ENCODE assay signal across 11 cellular contexts in the genomic region with DNA sequence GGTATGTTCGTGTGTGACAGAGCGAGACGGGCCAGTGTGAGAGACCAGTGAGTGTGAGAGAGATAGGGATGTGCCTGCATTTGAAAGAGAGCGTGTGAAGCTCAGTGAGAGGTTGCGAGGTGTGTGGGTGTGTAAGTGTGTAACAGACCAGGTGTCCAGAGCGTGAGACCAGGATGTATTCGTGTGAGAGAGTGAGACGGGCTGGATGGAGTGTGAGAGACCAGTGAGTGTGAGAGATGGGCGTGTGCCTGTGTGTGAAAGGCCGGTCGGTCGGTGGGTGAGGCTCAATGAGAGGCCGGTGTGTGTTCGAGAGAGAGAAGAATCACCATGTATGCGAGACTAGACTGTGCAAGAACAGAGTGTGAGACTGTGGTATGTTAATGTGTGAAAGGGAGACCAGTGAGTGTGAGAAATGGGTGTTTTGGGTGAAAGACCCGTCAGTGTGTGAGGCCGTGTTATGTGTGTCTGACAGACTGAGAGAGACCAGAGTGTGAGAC. TPM values are rescaled to one million over a fixed set of nuclear protein-coding genes. Genes with fewer than 3 reads are reported as not detected.
DNase-seq lines count a peak whose midpoint lies in the region; FAIRE-seq and TF ChIP-seq lines count a peak whose summit lies in the region.
"Had no signal": no experiment of that assay in that cellular context is flagged by ENCODE, and none has a peak within 500 bp of the region (broad histone marks: within the 10 kb centered on the region; RNA-seq: fewer than 3 reads in every experiment).

No MANE protein-coding gene starts in this region.

- H3K36me3 ChIP-seq in keratinocyte (ENCODE audit: control insufficient read depth in 2 of 2, extremely low read depth in 1 of 2, insufficient read depth in 2 of 2, low read length in 2 of 2) (no peaks in the 10 kb centered on the region), stomach smooth muscle (ENCODE audit: control insufficient read depth in 2 of 2, insufficient read depth in 2 of 2, low read length in 2 of 2) (peaks cover 3 to 6% of the 10 kb centered on the region in 2 donors)

- H3K4me1 Mint-ChIP-seq in mesothelial cell of epicardium: no peaks in the 10 kb centered on the region
- H3K4me1 Mint-ChIP-seq in activated naive CD4-positive, alpha-beta T cell treated with anti-CD3 and anti-CD28 coated beads for 36 hours (ENCODE audit: low read depth): peaks cover 5% of the 10 kb centered on the region
- H3K4me1 Mint-ChIP-seq: nephron had no signal

- H3K4me3 Mint-ChIP-seq in mesothelial cell of epicardium: no peak overlapping the region
- H3K4me3 Mint-ChIP-seq in activated naive CD4-positive, alpha-beta T cell treated with anti-CD3 and anti-CD28 coated beads for 36 hours: no peak overlapping the region
- H3K4me3 Mint-ChIP-seq: activated naive CD4-positive, alpha-beta T cell treated with anti-CD3 and anti-CD28 coated beads, Interleukin-2, amount 10 ng/mL, durations not matched to agents 7 days and 5 days; stimulated activated naive B cell treated with anti-CD40 and anti-IgM and Interleukin-4, amounts not matched to agents 10 μg/mL and 1 μg/mL and 100 μg/mL, for 72 hours had no signal

- H3K4me2 ChIP-seq in keratinocyte (ENCODE audit: control insufficient read depth, extremely low read depth, insufficient read depth, low read depth, low read length): peak overlapping the region; percentile 99

- H3K4me1 ChIP-seq in keratinocyte (ENCODE audit: control insufficient read depth, extremely low read depth, insufficient read depth, low read length): peaks cover 5% of the 10 kb centered on the region
- peaks cover 13% of the 10 kb centered on the region for H3K4me1 ChIP-seq in stomach smooth muscle (ENCODE audit: control insufficient read depth, insufficient read depth, low read length)

- no peaks in the 10 kb centered on the region for H3K27me3 ChIP-seq in keratinocyte (ENCODE audit: control insufficient read depth, extremely low read depth, insufficient read depth, low read length)
- H3K27me3 ChIP-seq in stomach smooth muscle (ENCODE audit: control insufficient read depth in 1 of 2, insufficient read depth in 2 of 2, low read length in 2 of 2): no peaks in the 10 kb centered on the region

- peak overlapping the region; percentile 100 for H2AFZ ChIP-seq in keratinocyte (ENCODE audit: control insufficient read depth, low read length)

- no peak for FAIRE-seq in keratinocyte (lab: Jason Lieb, UNC)

- H3K36me3 Mint-ChIP-seq in mesothelial cell of epicardium: peaks cover 3% of the 10 kb centered on the region
- H3K36me3 Mint-ChIP-seq in activated naive CD4-positive, alpha-beta T cell treated with anti-CD3 and anti-CD28 coated beads for 36 hours (ENCODE audit: low read depth): peaks cover 12% of the 10 kb centered on the region

- intact Hi-C loops in activated naive CD4-positive, alpha-beta T cell treated with anti-CD3 and anti-CD28 coated beads for 36 hours (cut with micrococcal nuclease): no loop called here

- H3K79me2 ChIP-seq in keratinocyte (ENCODE audit: control insufficient read depth, insufficient read depth, low read length): no peaks in the 10 kb centered on the region

- H3K9me1 ChIP-seq in keratinocyte (ENCODE audit: control insufficient read depth, extremely low read depth, insufficient read depth, low read length): no peaks in the 10 kb centered on the region

- H3K27ac ChIP-seq in angular gyrus (ENCODE audit: low read depth, low read length) (peak overlapping the region; percentile 97), keratinocyte (ENCODE audit: control insufficient read depth, insufficient read depth, low read length) (peak overlapping the region; percentile 87), stomach smooth muscle (ENCODE audit: low read length) (peak overlapping the region; percentile 94)

- CTCF ChIA-PET in activated naive CD4-positive, alpha-beta T cell treated with anti-CD3 and anti-CD28 coated beads for 36 hours (lab: Charles Lee): no interaction called here

- no peaks in the 10 kb centered on the region for H4K20me1 ChIP-seq in keratinocyte (ENCODE audit: control insufficient read depth, extremely low read depth, insufficient read depth, low read length)

- H3K27me3 Mint-ChIP-seq in mesothelial cell of epicardium (ENCODE audit: low read depth): no peaks in the 10 kb centered on the region
- peaks cover 6% of the 10 kb centered on the region for H3K27me3 Mint-ChIP-seq in activated naive CD4-positive, alpha-beta T cell treated with anti-CD3 and anti-CD28 coated beads for 36 hours (ENCODE audit: low read depth)
- H3K27me3 Mint-ChIP-seq: stimulated activated naive B cell treated with anti-CD40 and anti-IgM and Interleukin-4, amounts not matched to agents 10 μg/mL and 1 μg/mL and 100 μg/mL, for 72 hours had no signal

- H3K4me3 ChIP-seq in keratinocyte (ENCODE audit: control insufficient read depth in 2 of 3, extremely low read depth in 1 of 3, insufficient read depth in 2 of 3, low read depth in 1 of 3, low read length in 3 of 3): peak overlapping the region; percentile 69 to 93 (median 89)
- H3K4me3 ChIP-seq in stomach smooth muscle (ENCODE audit: low read length in 2 of 2): peak overlapping the region; percentile 90 to 98

- no peak for TF ChIP-seq CTCF in keratinocyte (optimal IDR thresholded peaks at IDR 0.05 in 1 of 3, IDR thresholded peaks at IDR 0.05 in 1 of 3, conservative IDR thresholded peaks at IDR 0.05 in 1 of 3; ENCODE audit: extremely low read depth in 1 of 3, insufficient read depth in 2 of 3, low read length in 3 of 3)
- TF ChIP-seq CTCF in mesothelial cell of epicardium (IDR thresholded peaks at IDR 0.05; ENCODE audit: unreplicated experiment): no peak

- H3K27ac Mint-ChIP-seq in mesothelial cell of epicardium: no peak overlapping the region
- H3K27ac Mint-ChIP-seq in activated naive CD4-positive, alpha-beta T cell treated with anti-CD3 and anti-CD28 coated beads for 36 hours: no peak overlapping the region
- H3K27ac Mint-ChIP-seq: activated naive CD4-positive, alpha-beta T cell treated with anti-CD3 and anti-CD28 coated beads, Interleukin-2, amount 10 ng/mL, durations not matched to agents 7 days and 5 days; nephron; stimulated activated naive B cell treated with anti-CD40 and anti-IgM and Interleukin-4, amounts not matched to agents 10 μg/mL and 1 μg/mL and 100 μg/mL, for 72 hours had no signal

- dilution Hi-C loops in keratinocyte (cut with MboI; ENCODE audit: extremely low pct_ligation_motif_present, low sequenced_read_pairs): no loop called here

- peak; percentile 8 for DNase-seq in H4 (ENCODE audit: low spot score)
- no peak for DNase-seq in keratinocyte (ENCODE audit: low read depth, low spot score)
- DNase-seq in activated T-cell treated with anti-CD3 and anti-CD28 coated beads for 4 hours: no peak
- no peak for DNase-seq in mesothelial cell of epicardium (ENCODE audit: low spot score in 2 of 2, unreplicated experiment in 2 of 2)
- DNase-seq in activated naive CD4-positive, alpha-beta T cell treated with anti-CD3 and anti-CD28 coated beads for 36 hours: no peak
- DNase-seq in middle frontal gyrus (ENCODE audit: extremely low spot score, low spot score): no peak

- peaks cover 39% of the 10 kb centered on the region for H3K9me3 Mint-ChIP-seq in mesothelial cell of epicardium
- peaks cover 12% of the 10 kb centered on the region for H3K9me3 Mint-ChIP-seq in activated naive CD4-positive, alpha-beta T cell treated with anti-CD3 and anti-CD28 coated beads for 36 hours

- H3K9ac ChIP-seq in keratinocyte (ENCODE audit: control insufficient read depth, extremely low read depth, insufficient read depth, low read length) (peak overlapping the region; percentile 90), stomach smooth muscle (ENCODE audit: low read length in 2 of 2) (peak overlapping the region; percentile 85 to 97)

- no peaks in the 10 kb centered on the region for H3K9me3 ChIP-seq in keratinocyte (ENCODE audit: control insufficient read depth, low read depth, low read length)
- H3K9me3 ChIP-seq in stomach smooth muscle (ENCODE audit: control insufficient read depth in 2 of 2, low read length in 2 of 2): no peaks in the 10 kb centered on the region

RNA-seq across cellular contexts. Expression of gene ZNF471, which starts 0.7 kb away (rescaled TPM):
- total RNA-seq in H4 (2014; rRNA removed; shearing (Covaris generic)): 1.4 and 1.6 TPM in 2 replicates
- 1.8 to 5.8 TPM (median 5.1 TPM) in 3 replicates for polyA plus RNA-seq in keratinocyte
- 3.6 TPM for polyA plus RNA-seq in keratinocyte (2011; ENCODE audit: low read depth)
- 1.2 and 2.4 TPM in 2 replicates for polyA plus RNA-seq in keratinocyte (2011; cell fraction: cytosol; rRNA removed)
- 20.9 and 21.5 TPM in 2 replicates for polyA plus RNA-seq in keratinocyte (2011; cell fraction: nucleus; rRNA removed)
- 1.4 and 3.5 TPM in 2 replicates for polyA plus RNA-seq in keratinocyte (2012; ENCODE audit: low replicate concordance)
- polyA minus RNA-seq in keratinocyte: 0.23 to 9.4 TPM (median 4.3 TPM) in 3 replicates
- polyA minus RNA-seq in keratinocyte (2011; cell fraction: cytosol; rRNA and poly(A)+ RNA removed): 1.5 TPM
- 3.8 and 7.7 TPM in 2 replicates for polyA minus RNA-seq in keratinocyte (2011; cell fraction: nucleus; rRNA and poly(A)+ RNA removed)
- not detected in 3 replicates for total RNA-seq in mesothelial cell of epicardium
- total RNA-seq in activated naive CD4-positive, alpha-beta T cell treated with anti-CD3 and anti-CD28 coated beads for 36 hours: under 1 TPM; 0.29 to 0.49 TPM

RNA-seq across cellular contexts. Expression of gene ZFP28, which starts 30.4 kb away (rescaled TPM):
- total RNA-seq in H4 (2014; rRNA removed; shearing (Covaris generic)): 3.9 and 4.7 TPM in 2 replicates
- polyA plus RNA-seq in keratinocyte: 5.2 to 6.9 TPM (median 5.7 TPM) in 3 replicates
- 2.3 TPM for polyA plus RNA-seq in keratinocyte (2011; ENCODE audit: low read depth)
- polyA plus RNA-seq in keratinocyte (2011; cell fraction: cytosol; rRNA removed): 3.2 and 8.4 TPM in 2 replicates
- 10.6 and 12.3 TPM in 2 replicates for polyA plus RNA-seq in keratinocyte (2011; cell fraction: nucleus; rRNA removed)
- polyA plus RNA-seq in keratinocyte (2012; ENCODE audit: low replicate concordance): 4.5 and 5.0 TPM in 2 replicates
- polyA minus RNA-seq in keratinocyte: 0.72 to 7.7 TPM (median 4.8 TPM) in 3 replicates
- 3.5 TPM for polyA minus RNA-seq in keratinocyte (2011; cell fraction: cytosol; rRNA and poly(A)+ RNA removed)
- polyA minus RNA-seq in keratinocyte (2011; cell fraction: nucleus; rRNA and poly(A)+ RNA removed): 7.4 TPM in 2 replicates
- 10.2 to 10.7 TPM (median 10.5 TPM) in 3 replicates for total RNA-seq in mesothelial cell of epicardium
- 1 to 10 TPM; 2.4 to 3.2 TPM for total RNA-seq in activated naive CD4-positive, alpha-beta T cell treated with anti-CD3 and anti-CD28 coated beads for 36 hours

RNA-seq across cellular contexts. Expression of gene ZNF667, which starts 31.2 kb away (rescaled TPM):
- 2.9 and 6.4 TPM in 2 replicates for total RNA-seq in H4 (2014; rRNA removed; shearing (Covaris generic))
- polyA plus RNA-seq in keratinocyte: 2.3 to 4.1 TPM (median 3.0 TPM) in 3 replicates
- polyA plus RNA-seq in keratinocyte (2011; ENCODE audit: low read depth): 4.2 TPM
- polyA plus RNA-seq in keratinocyte (2011; cell fraction: cytosol; rRNA removed): 1.5 and 2.5 TPM in 2 replicates
- polyA plus RNA-seq in keratinocyte (2011; cell fraction: nucleus; rRNA removed): 8.1 and 8.6 TPM in 2 replicates
- polyA plus RNA-seq in keratinocyte (2012; ENCODE audit: low replicate concordance): 1.9 and 4.6 TPM in 2 replicates
- polyA minus RNA-seq in keratinocyte: 0.26 to 5.1 TPM (median 2.4 TPM) in 3 replicates
- polyA minus RNA-seq in keratinocyte (2011; cell fraction: cytosol; rRNA and poly(A)+ RNA removed): 1.3 TPM
- 2.8 and 4.4 TPM in 2 replicates for polyA minus RNA-seq in keratinocyte (2011; cell fraction: nucleus; rRNA and poly(A)+ RNA removed)
- not detected in 3 replicates for total RNA-seq in mesothelial cell of epicardium
- under 1 TPM; 0.29 to 0.49 TPM for total RNA-seq in activated naive CD4-positive, alpha-beta T cell treated with anti-CD3 and anti-CD28 coated beads for 36 hours

RNA-seq across cellular contexts. Expression of gene ZNF470, which starts 58.9 kb away (rescaled TPM):
- 0.68 and 1.6 TPM in 2 replicates for total RNA-seq in H4 (2014; rRNA removed; shearing (Covaris generic))
- polyA plus RNA-seq in keratinocyte: 1.7 to 3.2 TPM (median 2.7 TPM) in 3 replicates
- polyA plus RNA-seq in keratinocyte (2011; ENCODE audit: low read depth): 3.1 TPM
- polyA plus RNA-seq in keratinocyte (2011; cell fraction: cytosol; rRNA removed): 1.4 and 2.0 TPM in 2 replicates
- 5.1 and 5.8 TPM in 2 replicates for polyA plus RNA-seq in keratinocyte (2011; cell fraction: nucleus; rRNA removed)
- 2.5 and 3.3 TPM in 2 replicates for polyA plus RNA-seq in keratinocyte (2012; ENCODE audit: low replicate concordance)
- 0.89 to 3.2 TPM (median 1.5 TPM) in 3 replicates for polyA minus RNA-seq in keratinocyte
- 2.1 TPM for polyA minus RNA-seq in keratinocyte (2011; cell fraction: cytosol; rRNA and poly(A)+ RNA removed)
- 2.5 and 7.2 TPM in 2 replicates for polyA minus RNA-seq in keratinocyte (2011; cell fraction: nucleus; rRNA and poly(A)+ RNA removed)
- 4.7 to 6.1 TPM (median 5.4 TPM) in 3 replicates for total RNA-seq in mesothelial cell of epicardium
- total RNA-seq in activated naive CD4-positive, alpha-beta T cell treated with anti-CD3 and anti-CD28 coated beads for 36 hours: 1 to 10 TPM in 1 of 2 experiments, under 1 TPM in 1; 0.99 to 1.5 TPM
